ENCODE assay signal across 8 cellular contexts in the genomic region with DNA sequence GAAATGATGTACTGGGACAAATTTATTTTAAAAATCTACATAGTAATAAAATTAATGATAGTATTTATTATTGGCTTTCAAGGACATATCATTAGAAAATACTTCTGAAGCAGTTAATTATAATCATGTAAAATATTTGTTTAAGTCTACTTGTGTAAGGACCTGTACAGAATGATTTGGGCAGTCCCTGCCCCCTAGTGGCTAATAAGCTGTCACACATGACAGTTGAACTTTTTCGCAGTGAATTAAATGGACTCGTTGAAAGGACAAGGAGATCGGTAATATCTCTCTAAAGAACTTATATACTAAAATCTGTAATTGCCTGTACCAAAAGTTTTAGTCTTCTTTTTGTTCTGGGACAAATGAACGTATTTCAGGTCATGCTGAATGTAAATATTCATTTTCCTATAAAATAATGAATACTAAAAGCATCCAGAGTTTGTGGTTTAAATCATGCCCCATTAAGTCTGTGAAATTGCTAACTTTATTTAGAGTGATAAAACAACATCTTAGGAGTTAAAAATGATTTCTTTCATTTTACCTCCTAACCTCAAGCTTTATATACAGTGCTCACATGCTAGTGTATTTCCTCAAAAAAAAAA. TPM values are rescaled to one million over a fixed set of nuclear protein-coding genes. Genes with fewer than 3 reads are reported as not detected.
DNase-seq lines count a peak whose midpoint lies in the region; TF ChIP-seq lines count a peak whose summit lies in the region.

No MANE protein-coding gene starts in this region.

- no peak overlapping the region for H2BK5ac ChIP-seq in mesenchymal stem cell (ENCODE audit: low read depth, low read length, poor library complexity, severe bottlenecking)

- no peak overlapping the region for H2AFZ ChIP-seq in MM.1S (ENCODE audit: low read length)
- no peak overlapping the region for H2AFZ ChIP-seq in mesenchymal stem cell (ENCODE audit: low read depth, low read length)

- H3K4me3 ChIP-seq in AG09309 (ENCODE audit: control insufficient read depth, low read depth, low read length) (no peak overlapping the region), GM12864 (ENCODE audit: low read depth, low read length) (no peak overlapping the region), HFF-Myc (replicated peaks; ENCODE audit: low read depth, low read length) (no peak overlapping the region), MM.1S (ENCODE audit: low read length) (no peak overlapping the region), mesenchymal stem cell (ENCODE audit: insufficient read depth in 1 of 2, low read depth in 1 of 2, low read length in 2 of 2) (peak overlapping the region in 1 of 2 experiments; percentile 50)

- no peak overlapping the region for H3K4ac ChIP-seq in mesenchymal stem cell (ENCODE audit: low read depth in 1 of 2, low read length in 2 of 2)

- no peaks in the 10 kb centered on the region for H3K79me2 ChIP-seq in MM.1S (ENCODE audit: low read length)

- H4K20me1 ChIP-seq in MM.1S (ENCODE audit: insufficient read depth, low read length) = no peaks in the 10 kb centered on the region

- H3K4me2 ChIP-seq in MM.1S (ENCODE audit: low read depth, low read length) (peak overlapping the region; percentile 48; the same call in 1 of the 2 replicates), mesenchymal stem cell (ENCODE audit: low read length, poor library complexity, severe bottlenecking) (no peak overlapping the region)

- WGBS in mesenchymal stem cell = no CpG with 5 or more reads among the region's 4 CpGs

- TF ChIP-seq CTCF in AG09309 (IDR thresholded peaks at IDR 0.05; ENCODE audit: control insufficient read depth, insufficient read depth, low read depth, low read length, missing control alignments) = peak; percentile 77
- peak; percentile 74 for TF ChIP-seq CTCF in GM12864 (IDR thresholded peaks at IDR 0.05; ENCODE audit: low read depth, low read length, missing control alignments)
- peak; percentile 77 for TF ChIP-seq CTCF in HFF-Myc (IDR thresholded peaks at IDR 0.05; ENCODE audit: low read depth, low read length, missing control alignments)
- peak; percentile 78 for TF ChIP-seq CTCF in MM.1S (IDR thresholded peaks at IDR 0.05; ENCODE audit: low read length)

- no peak overlapping the region for H2BK12ac ChIP-seq in mesenchymal stem cell (ENCODE audit: low read length in 2 of 2)

- H3K4me1 ChIP-seq in MM.1S (ENCODE audit: low read length) (peaks cover 28% of the 10 kb centered on the region), mesenchymal stem cell (ENCODE audit: control insufficient read depth, insufficient read depth, low read depth, low read length) (peaks cover 5% of the 10 kb centered on the region)

- no peak overlapping the region for H3K9ac ChIP-seq in MM.1S (ENCODE audit: low read length)
- H3K9ac ChIP-seq in mesenchymal stem cell (ENCODE audit: low read length) = peak overlapping the region; percentile 84

- no peak overlapping the region for H3K18ac ChIP-seq in mesenchymal stem cell (ENCODE audit: low read depth in 1 of 2, low read length in 2 of 2)

- H4K91ac ChIP-seq in mesenchymal stem cell (ENCODE audit: low read length) = no peak overlapping the region

- no peak overlapping the region for H2BK15ac ChIP-seq in mesenchymal stem cell (ENCODE audit: low read depth, poor library complexity, severe bottlenecking)

- H3K9me3 ChIP-seq in MM.1S (replicated peaks; ENCODE audit: insufficient read depth, low read length) (no peaks in the 10 kb centered on the region), mesenchymal stem cell (ENCODE audit: control insufficient read depth, low read length) (no peaks in the 10 kb centered on the region)

- H2BK120ac ChIP-seq in mesenchymal stem cell (ENCODE audit: low read depth, low read length) = no peak overlapping the region

- no peaks in the 10 kb centered on the region for H3K9me2 ChIP-seq in MM.1S (replicated peaks; ENCODE audit: insufficient read depth, low read length)

- peak; percentile 41 for DNase-seq in AG09309 (ENCODE audit: low read depth)
- DNase-seq in GM12864 (ENCODE audit: low read depth) = no peak
- peak; percentile 9 for DNase-seq in HFF-Myc (ENCODE audit: extremely low read depth, low read depth)
- peak; percentile 77 for DNase-seq in MM.1S
- peak; percentile 52 for DNase-seq in RPMI8226
- DNase-seq in dermis microvascular lymphatic vessel endothelial cell (ENCODE audit: low read depth in 2 of 2) = peak; percentile 60 to 79
- DNase-seq in mesenchymal stem cell = peak; percentile 84
- DNase-seq in OCI-M2 (lab: John Stamatoyannopoulos, UW; ENCODE audit: unreplicated experiment) = no peak

- no peak overlapping the region for H2AK5ac ChIP-seq in mesenchymal stem cell (ENCODE audit: low read length, severe bottlenecking)

- H3K14ac ChIP-seq in mesenchymal stem cell (ENCODE audit: low read length in 2 of 2) = no peak overlapping the region

- H3K36me3 ChIP-seq in MM.1S (replicated peaks; ENCODE audit: insufficient read depth, low read length) (no peaks in the 10 kb centered on the region; the same call in 1 of the 2 replicates), mesenchymal stem cell (ENCODE audit: control insufficient read depth in 1 of 2, insufficient read depth in 2 of 2, low read depth in 1 of 2, low read length in 2 of 2) (peaks cover 7 to 68% of the 10 kb centered on the region in 2 experiments)

- H3K79me1 ChIP-seq in mesenchymal stem cell (replicated peaks; ENCODE audit: low read length, poor library complexity, severe bottlenecking) = peaks cover 9% of the 10 kb centered on the region

- H3K27me3 ChIP-seq in MM.1S (replicated peaks; ENCODE audit: insufficient read depth, low read length) (no peaks in the 10 kb centered on the region), mesenchymal stem cell (ENCODE audit: control insufficient read depth in 1 of 2, insufficient read depth in 1 of 2, low read length in 2 of 2) (no peaks in the 10 kb centered on the region)

- H3F3A ChIP-seq in MM.1S (ENCODE audit: insufficient read depth, low read length) = peaks cover 15% of the 10 kb centered on the region; the same call in 1 of the 2 replicates

- no peak overlapping the region for H4K8ac ChIP-seq in mesenchymal stem cell (ENCODE audit: low read length)

- no peak overlapping the region for H3K23ac ChIP-seq in mesenchymal stem cell (ENCODE audit: low read length in 2 of 2)

- peak overlapping the region; percentile 49; the same call in 1 of the 2 replicates for H3K27ac ChIP-seq in MM.1S (ENCODE audit: low read length)
- no peak overlapping the region for H3K27ac ChIP-seq in mesenchymal stem cell (ENCODE audit: low read length, poor library complexity, severe bottlenecking)

RNA-seq across cellular contexts. Expression of a gene that starts 13.6 kb away (rescaled TPM):
- 34.1 and 37.6 TPM in 2 replicates for total RNA-seq in dermis microvascular lymphatic vessel endothelial cell
- polyA plus RNA-seq in mesenchymal stem cell (2013, experiment 1 of 2) = 26.6 TPM
- polyA plus RNA-seq in mesenchymal stem cell (2013, experiment 2 of 2) = 27.0 TPM

RNA-seq across cellular contexts. Expression of a gene that starts 47.5 kb away (rescaled TPM):
- not detected in 2 replicates for total RNA-seq in dermis microvascular lymphatic vessel endothelial cell
- not detected for polyA plus RNA-seq in mesenchymal stem cell (2013, experiment 1 of 2)
- not detected for polyA plus RNA-seq in mesenchymal stem cell (2013, experiment 2 of 2)

Comparison
In these comparisons a context has a peak if more than half of its experiments do, and no peak if none do; other contexts are left out.
1. DNase-seq: peak in AG09309 (single experiment), HFF-Myc (single experiment), MM.1S (single experiment), RPMI8226 (single experiment), dermis microvascular lymphatic vessel endothelial cell (2 of 2) and mesenchymal stem cell (single experiment); none in GM12864 (single experiment) and OCI-M2 (single experiment).
2. Peak in every context shown above with its lines, with median percentiles within 50 percentile points of each other: CTCF ChIP-seq.